In the genomic region with DNA sequence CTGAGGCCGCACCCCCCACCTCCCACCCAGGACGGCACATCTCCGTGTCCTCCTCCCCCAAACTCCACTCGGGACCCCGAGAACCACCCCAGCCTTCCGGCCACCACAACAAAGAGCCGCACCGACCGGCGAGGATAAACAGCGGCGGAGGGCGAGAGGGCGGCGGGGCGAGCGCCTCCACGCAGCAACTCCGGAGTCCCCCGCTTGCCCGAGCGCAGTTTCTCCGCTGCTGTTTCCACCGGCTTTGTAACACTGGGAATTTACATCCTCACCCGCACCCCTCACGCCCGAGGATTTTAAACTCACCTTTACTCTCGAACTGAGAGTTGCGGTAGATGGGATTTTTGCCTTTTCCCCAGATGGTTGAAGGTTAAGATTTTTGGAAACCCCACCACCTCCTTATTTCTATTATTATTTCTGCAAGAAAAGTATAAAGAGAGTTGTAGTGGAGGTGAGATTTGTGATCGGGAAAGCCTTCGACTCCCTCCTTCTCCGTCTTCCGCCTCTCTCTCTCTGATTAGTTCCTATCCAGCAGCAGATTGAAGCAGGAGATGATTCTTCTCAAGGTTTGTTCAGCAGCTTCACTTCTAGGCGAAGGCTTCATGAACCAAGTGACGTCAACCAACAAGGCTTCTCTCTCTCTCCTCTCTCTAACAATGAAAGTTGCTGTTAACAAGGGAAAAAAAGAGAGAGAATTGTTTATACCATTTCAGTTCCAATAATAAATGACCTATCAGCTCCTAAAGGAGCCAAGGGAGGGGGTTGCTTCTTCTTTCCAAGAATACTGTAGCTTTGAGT, we compare ENCODE assay signal across 8 cellular contexts. TPM values are rescaled to one million over a fixed set of nuclear protein-coding genes. Genes with fewer than 3 reads are reported as not detected.
A peak's percentile ranks its signal among the peaks of the same experiment; 100 is the strongest.
DNase-seq lines count a peak whose midpoint lies in the region; ATAC-seq and TF ChIP-seq lines count a peak whose summit lies in the region.

A gene with protein sequence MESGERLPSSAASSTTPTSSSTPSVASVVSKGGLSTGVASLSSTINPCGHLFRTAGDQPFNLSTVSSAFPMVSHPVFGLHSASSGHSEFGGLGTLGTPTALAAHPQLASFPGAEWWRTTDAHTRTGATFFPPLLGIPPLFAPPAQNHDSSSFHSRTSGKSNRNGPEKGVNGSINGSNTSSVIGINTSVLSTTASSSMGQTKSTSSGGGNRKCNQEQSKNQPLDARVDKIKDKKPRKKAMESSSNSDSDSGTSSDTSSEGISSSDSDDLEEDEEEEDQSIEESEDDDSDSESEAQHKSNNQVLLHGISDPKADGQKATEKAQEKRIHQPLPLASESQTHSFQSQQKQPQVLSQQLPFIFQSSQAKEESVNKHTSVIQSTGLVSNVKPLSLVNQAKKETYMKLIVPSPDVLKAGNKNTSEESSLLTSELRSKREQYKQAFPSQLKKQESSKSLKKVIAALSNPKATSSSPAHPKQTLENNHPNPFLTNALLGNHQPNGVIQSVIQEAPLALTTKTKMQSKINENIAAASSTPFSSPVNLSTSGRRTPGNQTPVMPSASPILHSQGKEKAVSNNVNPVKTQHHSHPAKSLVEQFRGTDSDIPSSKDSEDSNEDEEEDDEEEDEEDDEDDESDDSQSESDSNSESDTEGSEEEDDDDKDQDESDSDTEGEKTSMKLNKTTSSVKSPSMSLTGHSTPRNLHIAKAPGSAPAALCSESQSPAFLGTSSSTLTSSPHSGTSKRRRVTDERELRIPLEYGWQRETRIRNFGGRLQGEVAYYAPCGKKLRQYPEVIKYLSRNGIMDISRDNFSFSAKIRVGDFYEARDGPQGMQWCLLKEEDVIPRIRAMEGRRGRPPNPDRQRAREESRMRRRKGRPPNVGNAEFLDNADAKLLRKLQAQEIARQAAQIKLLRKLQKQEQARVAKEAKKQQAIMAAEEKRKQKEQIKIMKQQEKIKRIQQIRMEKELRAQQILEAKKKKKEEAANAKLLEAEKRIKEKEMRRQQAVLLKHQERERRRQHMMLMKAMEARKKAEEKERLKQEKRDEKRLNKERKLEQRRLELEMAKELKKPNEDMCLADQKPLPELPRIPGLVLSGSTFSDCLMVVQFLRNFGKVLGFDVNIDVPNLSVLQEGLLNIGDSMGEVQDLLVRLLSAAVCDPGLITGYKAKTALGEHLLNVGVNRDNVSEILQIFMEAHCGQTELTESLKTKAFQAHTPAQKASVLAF (N-terminal part only) (minus strand): TSS at position 613 of the 798 bp plus-strand sequence. CDS start 137,829 bp downstream, outside the sequence.

- H3K27me3 ChIP-seq in colonic mucosa (no peaks in the 10 kb centered on the region), skeletal muscle satellite cell (ENCODE audit: control insufficient read depth, insufficient read depth, low read length) (no peaks in the 10 kb centered on the region)

- H3K4me1 ChIP-seq in colonic mucosa (no peaks in the 10 kb centered on the region), skeletal muscle satellite cell (ENCODE audit: control insufficient read depth, insufficient read depth, low read length) (peaks cover 31% of the 10 kb centered on the region)

- peak within 1 kb of the TSS; percentile 60 for H3K4me3 ChIP-seq in colonic mucosa
- peak within 1 kb of the TSS; percentile 90 for H3K4me3 ChIP-seq in skeletal muscle satellite cell (ENCODE audit: low read length)

- intact Hi-C loops in colonic mucosa (cut with DNase I) = no loop called here

- H3K9me3 ChIP-seq in colonic mucosa (no peaks in the 10 kb centered on the region), skeletal muscle satellite cell (replicated peaks; ENCODE audit: low read length) (no peaks in the 10 kb centered on the region)

- TF ChIP-seq CTCF in colonic mucosa (IDR thresholded peaks at IDR 0.05) = no peak

- peak within 1 kb of the TSS; percentile 97 to 98 for H3K9ac ChIP-seq in colonic mucosa (ENCODE audit: low read depth in 2 of 2, low read length in 2 of 2)
- H3K9ac ChIP-seq in skeletal muscle satellite cell (ENCODE audit: low read depth, low read length) = peak within 1 kb of the TSS; percentile 93

- DNase-seq in activated T-cell treated with anti-CD3 and anti-CD28 coated beads for 24 hours (ENCODE audit: low read depth) = peak; percentile 4
- DNase-seq in activated T-cell treated with anti-CD3 and anti-CD28 coated beads for 4 hours = no peak
- peak; percentile 30 for DNase-seq in NCI-H1092 (lab: John Stamatoyannopoulos, UW)
- DNase-seq in T-helper 9 cell = peak; percentile 6
- peak; percentile 65 for DNase-seq in colonic mucosa
- DNase-seq in islet precursor cell = peak; percentile 77

- ATAC-seq in HG02571 (IDR thresholded peaks at IDR 0.05; ENCODE audit: unreplicated experiment) = peak; percentile 53

- H3K4me2 ChIP-seq in skeletal muscle satellite cell (ENCODE audit: low read length) = peak within 1 kb of the TSS; percentile 85

- H3K36me3 ChIP-seq in colonic mucosa = no peaks in the 10 kb centered on the region
- no peaks in the 10 kb centered on the region for H3K36me3 ChIP-seq in skeletal muscle satellite cell (ENCODE audit: insufficient read depth, low read length)

- H3K27ac ChIP-seq in colonic mucosa = peak within 1 kb of the TSS; percentile 98

RNA-seq across cellular contexts. Expression of the gene that starts here (rescaled TPM):
- total RNA-seq in colonic mucosa = 10 to 100 TPM; 36.7 to 60.9 TPM
- total RNA-seq in skeletal muscle satellite cell (2012; rRNA removed) = 15.9 and 19.8 TPM in 2 replicates
